In genomic region chr6:99092461-99092860, GRCh38 we compare ENCODE assay signal across 23 cellular contexts.
DNase-seq lines count a peak whose midpoint lies in the region; ATAC-seq, FAIRE-seq and TF ChIP-seq lines count a peak whose summit lies in the region.
"Had no signal": no experiment of that assay in that cellular context is flagged by ENCODE, and none has a peak within 500 bp of the region (broad histone marks: within the 10 kb centered on the region; RNA-seq: fewer than 3 reads in every experiment).

No MANE protein-coding gene starts in this region.

- peaks cover 14% of the 10 kb centered on the region for H3K27me3 Mint-ChIP-seq in stimulated activated memory B cell treated with anti-CD40 and anti-IgM and Interleukin-4, amounts not matched to agents 10 μg/mL and 1 μg/mL and 100 μg/mL, for 72 hours

- no peaks in the 10 kb centered on the region for H3K9me3 Mint-ChIP-seq in stimulated activated memory B cell treated with anti-CD40 and anti-IgM and Interleukin-4, amounts not matched to agents 10 μg/mL and 1 μg/mL and 100 μg/mL, for 72 hours
- H3K9me3 Mint-ChIP-seq: activated CD4-positive, alpha-beta T cell treated with anti-CD3 and anti-CD28 coated beads, Interleukin-2, amount 10 ng/mL, durations not matched to agents 7 days and 5 days; central memory CD8-positive, alpha-beta T cell had no signal

- H3K4me1 Mint-ChIP-seq in stimulated activated memory B cell treated with anti-CD40 and anti-IgM and Interleukin-4, amounts not matched to agents 10 μg/mL and 1 μg/mL and 100 μg/mL, for 72 hours: no peaks in the 10 kb centered on the region
- H3K4me1 Mint-ChIP-seq: activated CD4-positive, alpha-beta T cell treated with anti-CD3 and anti-CD28 coated beads, Interleukin-2, amount 10 ng/mL, durations not matched to agents 7 days and 5 days; central memory CD8-positive, alpha-beta T cell had no signal

- H3K27ac Mint-ChIP-seq in stimulated activated memory B cell treated with anti-CD40 and anti-IgM and Interleukin-4, amounts not matched to agents 10 μg/mL and 1 μg/mL and 100 μg/mL, for 72 hours: no peak overlapping the region
- H3K27ac Mint-ChIP-seq: activated CD4-positive, alpha-beta T cell treated with anti-CD3 and anti-CD28 coated beads, Interleukin-2, amount 10 ng/mL, durations not matched to agents 7 days and 5 days; activated naive CD8-positive, alpha-beta T cell; CD4-positive, CD25-positive, alpha-beta regulatory T cell; progenitor cell of endocrine pancreas had no signal

- FAIRE-seq in H54 (lab: Jason Lieb, UNC): no peak
- FAIRE-seq: GM19239 had no signal

- TF ChIP-seq POLR2A in H54 (IDR thresholded peaks at IDR 0.05; ENCODE audit: low read depth, low read length): no peak

- H3K4me3 Mint-ChIP-seq in stimulated activated memory B cell treated with anti-CD40 and anti-IgM and Interleukin-4, amounts not matched to agents 10 μg/mL and 1 μg/mL and 100 μg/mL, for 72 hours: no peak overlapping the region
- H3K4me3 Mint-ChIP-seq: activated CD4-positive, alpha-beta T cell treated with anti-CD3 and anti-CD28 coated beads, Interleukin-2, amount 10 ng/mL, durations not matched to agents 7 days and 5 days; activated naive CD8-positive, alpha-beta T cell; CD4-positive, CD25-positive, alpha-beta regulatory T cell; central memory CD8-positive, alpha-beta T cell had no signal

- peak; percentile 44 for ATAC-seq in GM18867 (IDR thresholded peaks at IDR 0.05; ENCODE audit: unreplicated experiment)
- ATAC-seq in GM21786 (IDR thresholded peaks at IDR 0.05; ENCODE audit: unreplicated experiment): peak; percentile 10
- peak; percentile 24 for ATAC-seq in HG03175 (IDR thresholded peaks at IDR 0.05; ENCODE audit: unreplicated experiment)
- no peak for ATAC-seq in stimulated activated memory B cell treated with anti-CD40 and anti-IgM and Interleukin-4, amounts not matched to agents 10 μg/mL and 1 μg/mL and 100 μg/mL, for 72 hours

- DNase-seq in UCSD-AML1 (lab: John Stamatoyannopoulos, UW; ENCODE audit: unreplicated experiment) (peak; percentile 14), NCI-H446 treated with DMSO at 0.1 percent for 48 hours (lab: John Stamatoyannopoulos, UW) (no peak), H54 (ENCODE audit: insufficient read length, low spot score) (no peak)
- DNase-seq in activated CD8-positive, alpha-beta memory T cell treated with anti-CD3 and anti-CD28 coated beads for 24 hours: no peak
- DNase-seq: activated CD4-positive, alpha-beta T cell treated with anti-CD3 and anti-CD28 coated beads, Interleukin-2, amount 10 ng/mL, durations not matched to agents 7 days and 5 days; CD4-positive, CD25-positive, alpha-beta regulatory T cell; glutamatergic neuron; Kasumi-1; mammary epithelial cell; NCI-H2081 treated with DMSO at 0.1 percent for 48 hours; NCI-H524; RPMI8226; SK-N-SH; substantia nigra; T-helper 2 cell had no signal

- H3K36me3 Mint-ChIP-seq in stimulated activated memory B cell treated with anti-CD40 and anti-IgM and Interleukin-4, amounts not matched to agents 10 μg/mL and 1 μg/mL and 100 μg/mL, for 72 hours: no peaks in the 10 kb centered on the region
- H3K36me3 Mint-ChIP-seq: activated naive CD8-positive, alpha-beta T cell; CD4-positive, CD25-positive, alpha-beta regulatory T cell had no signal
